ENCODE assay signal across 28 cellular contexts in the genomic region with DNA sequence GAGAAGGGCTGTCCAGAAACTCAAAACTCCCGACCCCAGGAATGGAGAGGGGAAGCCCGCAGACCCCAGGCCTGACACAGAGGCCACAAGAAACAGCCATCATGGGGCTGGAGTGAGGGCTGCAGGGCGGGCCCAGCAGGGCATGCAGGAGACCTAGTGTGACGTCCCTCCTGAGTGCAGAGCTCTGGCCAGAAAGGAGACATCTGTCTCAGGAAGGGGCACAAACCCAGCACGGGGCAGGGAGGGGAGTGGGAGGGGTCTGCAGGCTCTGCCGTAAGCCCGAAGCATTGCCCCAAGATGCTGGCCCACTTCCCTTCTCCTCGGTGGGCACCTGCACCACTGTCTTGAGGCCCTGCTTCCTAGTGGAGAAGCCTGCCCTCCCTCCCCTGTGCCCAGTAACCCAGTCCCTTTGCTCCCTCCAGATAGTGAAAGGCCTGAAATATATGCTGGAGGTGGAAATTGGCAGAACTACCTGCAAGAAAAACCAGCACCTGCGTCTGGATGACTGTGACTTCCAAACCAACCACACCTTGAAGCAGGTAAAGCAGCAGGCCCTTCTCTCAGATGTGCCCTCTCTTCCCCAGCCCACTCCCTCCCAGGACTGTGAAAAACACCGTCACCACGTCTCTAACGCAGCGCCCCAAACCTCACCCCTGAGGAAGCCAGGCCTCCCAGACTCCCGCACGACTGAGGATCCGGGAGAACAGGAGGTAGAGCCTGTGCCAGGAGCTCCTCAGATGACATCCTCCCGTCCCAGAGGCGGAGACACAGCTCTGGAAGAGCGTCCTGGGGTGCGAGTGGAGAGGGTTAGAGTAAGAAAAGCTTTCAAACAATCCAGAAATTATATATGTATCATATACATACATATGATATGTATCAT. TPM values are rescaled to one million over a fixed set of nuclear protein-coding genes. Genes with fewer than 3 reads are reported as not detected.
A peak's percentile ranks its signal among the peaks of the same experiment; 100 is the strongest.
DNase-seq lines count a peak whose midpoint lies in the region; ATAC-seq, FAIRE-seq and TF ChIP-seq lines count a peak whose summit lies in the region.
"Had no signal": no experiment of that assay in that cellular context is flagged by ENCODE, and none has a peak within 500 bp of the region (broad histone marks: within the 10 kb centered on the region; RNA-seq: fewer than 3 reads in every experiment).

No MANE protein-coding gene starts in this region.

- H3K27me3 ChIP-seq in right atrium auricular region = no peaks in the 10 kb centered on the region
- H3K27me3 ChIP-seq: brain microvascular endothelial cell, testis had no signal

- POLR2A ChIA-PET in naive thymus-derived CD8-positive, alpha-beta T cell (lab: Charles Lee) = no interaction called here

- H3K36me3 Mint-ChIP-seq in activated T-helper 1 cell treated with anti-CD3 and anti-CD28 coated beads, Interleukin-12 subunit alpha, Interleukin-12 subunit beta, Interleukin-2, Interleukin-4 antibody, amounts not matched to agents 30 ng/mL and 10 ng/mL and 1 ng/mL, durations not matched to agents 14 hours and 24 hours and 36 hours (ENCODE audit: low read depth) = peaks cover 72% of the 10 kb centered on the region
- peaks cover 4 to 46% (median 5%) of the 10 kb centered on the region in 3 donors for H3K36me3 Mint-ChIP-seq in naive thymus-derived CD8-positive, alpha-beta T cell

- H3K27me3 Mint-ChIP-seq in activated T-helper 1 cell treated with anti-CD3 and anti-CD28 coated beads, Interleukin-12 subunit alpha, Interleukin-12 subunit beta, Interleukin-2, Interleukin-4 antibody, amounts not matched to agents 30 ng/mL and 10 ng/mL and 1 ng/mL, durations not matched to agents 14 hours and 24 hours and 36 hours (ENCODE audit: insufficient read depth) = no peaks in the 10 kb centered on the region
- H3K27me3 Mint-ChIP-seq in naive thymus-derived CD8-positive, alpha-beta T cell = no peaks in the 10 kb centered on the region
- H3K27me3 Mint-ChIP-seq: stimulated activated memory B cell treated with anti-CD40 and anti-IgM and Interleukin-4, amounts not matched to agents 10 μg/mL and 1 μg/mL and 100 μg/mL, for 72 hours had no signal

- DNase-seq in right atrium auricular region (ENCODE audit: low spot score) = peak; percentile 51
- no peak for DNase-seq in left ventricle myocardium superior
- no peak for DNase-seq in activated T-helper 1 cell treated with anti-CD3 and anti-CD28 coated beads, Interleukin-12 subunit alpha, Interleukin-12 subunit beta, Interleukin-2, Interleukin-4 antibody, amounts not matched to agents 30 ng/mL and 10 ng/mL and 1 ng/mL, durations not matched to agents 14 hours and 24 hours and 36 hours (ENCODE audit: low spot score)
- peak in 1 of 10 donors; percentile 41 for DNase-seq in naive thymus-derived CD8-positive, alpha-beta T cell
- DNase-seq in NCI-H510A (lab: John Stamatoyannopoulos, UW) = no peak
- no peak for DNase-seq in kidney
- DNase-seq: activated CD4-positive, alpha-beta T cell treated with anti-CD3 and anti-CD28 coated beads, Interleukin-2, amount 50 U/mL, for 1 hour; brain microvascular endothelial cell; dermis blood vessel endothelial cell; DMS79; foreskin fibroblast; hypothalamus; islet precursor cell; mammary epithelial cell; NCI-H1048; NCI-H187 treated with DMSO at 0.1 percent for 48 hours; PC-3; SIG-M5; testis had no signal

- H3K9me3 ChIP-seq in right atrium auricular region (no peaks in the 10 kb centered on the region), kidney (ENCODE audit: control insufficient read depth in 1 of 2, low read length in 2 of 2) (no peaks in the 10 kb centered on the region)
- H3K9me3 ChIP-seq: HAP-1, testis had no signal

- H3K27ac Mint-ChIP-seq in activated T-helper 1 cell treated with anti-CD3 and anti-CD28 coated beads, Interleukin-12 subunit alpha, Interleukin-12 subunit beta, Interleukin-2, Interleukin-4 antibody, amounts not matched to agents 30 ng/mL and 10 ng/mL and 1 ng/mL, durations not matched to agents 14 hours and 24 hours and 36 hours = peak overlapping the region; percentile 4
- H3K27ac Mint-ChIP-seq in naive thymus-derived CD8-positive, alpha-beta T cell = peak overlapping the region in 9 of 10 donors; percentile 22 to 96 (median 56)
- H3K27ac Mint-ChIP-seq: stimulated activated memory B cell treated with anti-CD40 and anti-IgM and Interleukin-4, amounts not matched to agents 10 μg/mL and 1 μg/mL and 100 μg/mL, for 72 hours had no signal

- H3K4me3 ChIP-seq in right atrium auricular region (no peak overlapping the region), kidney (ENCODE audit: low read length in 2 of 2) (no peak overlapping the region)
- H3K4me3 ChIP-seq: HAP-1, testis had no signal

- ATAC-seq in left ventricle myocardium superior (no peak), HG02588 (IDR thresholded peaks at IDR 0.05; ENCODE audit: unreplicated experiment) (no peak), GM21360 (IDR thresholded peaks at IDR 0.05; ENCODE audit: unreplicated experiment) (no peak)
- no peak for ATAC-seq in naive thymus-derived CD8-positive, alpha-beta T cell
- ATAC-seq: PC-3; stimulated activated memory B cell treated with anti-CD40 and anti-IgM and Interleukin-4, amounts not matched to agents 10 μg/mL and 1 μg/mL and 100 μg/mL, for 72 hours had no signal

- no peak overlapping the region for H3K9ac ChIP-seq in kidney (ENCODE audit: low read length in 2 of 2)
- H3K9ac ChIP-seq: KMS-11 had no signal

- peaks cover 35% of the 10 kb centered on the region for H3K36me3 ChIP-seq in right atrium auricular region
- H3K36me3 ChIP-seq in kidney (ENCODE audit: control insufficient read depth in 1 of 2, insufficient read depth in 2 of 2, low read length in 2 of 2) = peaks cover 14 to 16% of the 10 kb centered on the region in 2 donors

- FAIRE-seq in kidney (lab: Jason Lieb, UNC) = no peak
- FAIRE-seq: GM12892 had no signal

- peaks cover 0 to 12% of the 10 kb centered on the region in 2 donors for H3K4me1 ChIP-seq in right atrium auricular region
- no peaks in the 10 kb centered on the region for H3K4me1 ChIP-seq in kidney (ENCODE audit: control insufficient read depth in 1 of 2, insufficient read depth in 1 of 2, low read depth in 1 of 2, low read length in 2 of 2)
- H3K4me1 ChIP-seq: HAP-1 had no signal

- TF ChIP-seq CTCF in right atrium auricular region (IDR thresholded peaks at IDR 0.05) (no peak), kidney (IDR thresholded peaks at IDR 0.05; ENCODE audit: borderline replicate concordance, extremely low read depth, insufficient read depth) (no peak)

- intact Hi-C loops in left ventricle myocardium superior (cut with micrococcal nuclease) = no loop called here
- intact Hi-C loops in activated T-helper 1 cell treated with anti-CD3 and anti-CD28 coated beads, Interleukin-12 subunit alpha, Interleukin-12 subunit beta, Interleukin-2, Interleukin-4 antibody, amounts not matched to agents 30 ng/mL and 10 ng/mL and 1 ng/mL, durations not matched to agents 14 hours and 24 hours and 36 hours (cut with micrococcal nuclease) = no loop called here
- intact Hi-C loops in kidney (cut with DNase I) = no loop called here

- H3K27ac ChIP-seq in right atrium auricular region (no peak overlapping the region), kidney (ENCODE audit: low read depth in 2 of 2, low read length in 2 of 2) (no peak overlapping the region)
- H3K27ac ChIP-seq: brain microvascular endothelial cell, epithelial cell of prostate, KMS-11, testis, VCaP had no signal

- no peaks in the 10 kb centered on the region for H3K9me3 Mint-ChIP-seq in activated T-helper 1 cell treated with anti-CD3 and anti-CD28 coated beads, Interleukin-12 subunit alpha, Interleukin-12 subunit beta, Interleukin-2, Interleukin-4 antibody, amounts not matched to agents 30 ng/mL and 10 ng/mL and 1 ng/mL, durations not matched to agents 14 hours and 24 hours and 36 hours
- H3K9me3 Mint-ChIP-seq in naive thymus-derived CD8-positive, alpha-beta T cell = no peaks in the 10 kb centered on the region
- H3K9me3 Mint-ChIP-seq: stimulated activated memory B cell treated with anti-CD40 and anti-IgM and Interleukin-4, amounts not matched to agents 10 μg/mL and 1 μg/mL and 100 μg/mL, for 72 hours had no signal

- H3K4me3 Mint-ChIP-seq in activated T-helper 1 cell treated with anti-CD3 and anti-CD28 coated beads, Interleukin-12 subunit alpha, Interleukin-12 subunit beta, Interleukin-2, Interleukin-4 antibody, amounts not matched to agents 30 ng/mL and 10 ng/mL and 1 ng/mL, durations not matched to agents 14 hours and 24 hours and 36 hours = no peak overlapping the region
- H3K4me3 Mint-ChIP-seq in naive thymus-derived CD8-positive, alpha-beta T cell = peak overlapping the region in 1 of 10 donors; percentile 30
- H3K4me3 Mint-ChIP-seq: stimulated activated memory B cell treated with anti-CD40 and anti-IgM and Interleukin-4, amounts not matched to agents 10 μg/mL and 1 μg/mL and 100 μg/mL, for 72 hours had no signal

- peaks cover 23% of the 10 kb centered on the region for H3K4me1 Mint-ChIP-seq in activated T-helper 1 cell treated with anti-CD3 and anti-CD28 coated beads, Interleukin-12 subunit alpha, Interleukin-12 subunit beta, Interleukin-2, Interleukin-4 antibody, amounts not matched to agents 30 ng/mL and 10 ng/mL and 1 ng/mL, durations not matched to agents 14 hours and 24 hours and 36 hours (ENCODE audit: low read depth)
- H3K4me1 Mint-ChIP-seq in naive thymus-derived CD8-positive, alpha-beta T cell = peaks cover 10 to 57% (median 20%) of the 10 kb centered on the region in 4 donors

RNA-seq across cellular contexts. Expression of a gene that starts 9.7 kb away (rescaled TPM):
- 1 to 10 TPM; 2.7 to 3.2 TPM for total RNA-seq in right atrium auricular region
- 0.92 TPM for total RNA-seq in left ventricle myocardium superior
- total RNA-seq in activated T-helper 1 cell treated with anti-CD3 and anti-CD28 coated beads, Interleukin-12 subunit alpha, Interleukin-12 subunit beta, Interleukin-2, Interleukin-4 antibody, amounts not matched to agents 30 ng/mL and 10 ng/mL and 1 ng/mL, durations not matched to agents 14 hours and 24 hours and 36 hours = 127 and 133 TPM in 2 replicates
- total RNA-seq in naive thymus-derived CD8-positive, alpha-beta T cell = 1 to 10 TPM; 5.5 to 6.6 TPM
- polyA plus RNA-seq in naive thymus-derived CD8-positive, alpha-beta T cell = 100 to 1,000 TPM in 1 of 3 donors, 10 to 100 TPM in 2; 13.3 to 581 (median 21.3) TPM
- total RNA-seq in kidney = 3.7 TPM
- 1.4 TPM for polyA plus RNA-seq in kidney (ENCODE audit: insufficient read depth, low read depth, low replicate concordance)
- total RNA-seq: dermis blood vessel endothelial cell, HT-29, mammary epithelial cell, PC-3 had no signal
- polyA plus RNA-seq: mammary epithelial cell had no signal

RNA-seq across cellular contexts. Expression of a gene that starts 33.8 kb away (rescaled TPM):
- total RNA-seq in right atrium auricular region (10 to 100 TPM; 30.3 to 30.5 TPM), left ventricle myocardium superior (25.9 TPM), kidney (90.9 TPM)
- total RNA-seq in activated T-helper 1 cell treated with anti-CD3 and anti-CD28 coated beads, Interleukin-12 subunit alpha, Interleukin-12 subunit beta, Interleukin-2, Interleukin-4 antibody, amounts not matched to agents 30 ng/mL and 10 ng/mL and 1 ng/mL, durations not matched to agents 14 hours and 24 hours and 36 hours = 57.7 and 58.7 TPM in 2 replicates
- 10 to 100 TPM; 46.0 to 46.2 TPM for total RNA-seq in naive thymus-derived CD8-positive, alpha-beta T cell
- polyA plus RNA-seq in naive thymus-derived CD8-positive, alpha-beta T cell = 100 to 1,000 TPM in 1 of 3 donors, 10 to 100 TPM in 2; 74.5 to 234 (median 81.7) TPM
- polyA plus RNA-seq in kidney (ENCODE audit: insufficient read depth, low read depth, low replicate concordance) = 79.7 TPM

Comparison
In these comparisons a context has a peak if more than half of its experiments do, and no peak if none do; other contexts are left out.
1. RNA of a gene that starts 9.7 kb away (total RNA-seq): 127 to 133 TPM in activated T-helper 1 cell treated with anti-CD3 and anti-CD28 coated beads, Interleukin-12 subunit alpha, Interleukin-12 subunit beta, Interleukin-2, Interleukin-4 antibody, amounts not matched to agents 30 ng/mL and 10 ng/mL and 1 ng/mL, durations not matched to agents 14 hours and 24 hours and 36 hours; 5.5 to 6.6 TPM in naive thymus-derived CD8-positive, alpha-beta T cell, 3.7 TPM in kidney (single experiment), 2.7 to 3.2 TPM in right atrium auricular region and 0.92 TPM in left ventricle myocardium superior (single experiment); every median in the first group is over 10 times any median in the second.